ENCODE assay signal across 8 cellular contexts in genomic region chr7:43646603-43647313, GRCh38.
DNase-seq lines count a peak whose midpoint lies in the region; ATAC-seq and TF ChIP-seq lines count a peak whose summit lies in the region.

No MANE protein-coding gene starts in this region.

- peaks cover 86% of the 10 kb centered on the region for H3K4me1 Mint-ChIP-seq in endothelial cell (ENCODE audit: unreplicated experiment)
- H3K4me1 Mint-ChIP-seq in neural progenitor cell: peaks cover 65% of the 10 kb centered on the region

- peak overlapping the region; percentile 60 for H3K4me3 Mint-ChIP-seq in endothelial cell (ENCODE audit: unreplicated experiment)
- peak overlapping the region; percentile 72 for H3K4me3 Mint-ChIP-seq in neural progenitor cell

- no peaks in the 10 kb centered on the region for H3K79me2 ChIP-seq in OCI-LY1 (ENCODE audit: insufficient read depth, low read length)
- H3K79me2 ChIP-seq in neural progenitor cell (ENCODE audit: low read depth): peaks cover 36% of the 10 kb centered on the region

- TF ChIP-seq CTCF in OCI-LY1 (IDR thresholded peaks at IDR 0.05; ENCODE audit: low read length): no peak
- no peak for TF ChIP-seq CTCF in endothelial cell (IDR thresholded peaks at IDR 0.05; ENCODE audit: unreplicated experiment)
- TF ChIP-seq CTCF in neural progenitor cell (IDR thresholded peaks at IDR 0.05): no peak

- H3K9ac ChIP-seq in OCI-LY1 (ENCODE audit: low read length) (peak overlapping the region; percentile 65), neural progenitor cell (no peak overlapping the region)

- H3K4me3 ChIP-seq in OCI-LY1 (ENCODE audit: low read depth, low read length, poor library complexity, severe bottlenecking): peak overlapping the region; percentile 59
- no peak overlapping the region for H3K4me3 ChIP-seq in neural progenitor cell

- DNase-seq in DMS 273 treated with DMSO at 0.1 percent for 48 hours (lab: John Stamatoyannopoulos, UW) (peak; percentile 17), endothelial cell (ENCODE audit: low spot score) (no peak), neural progenitor cell (ENCODE audit: low spot score) (no peak), SIG-M5 treated with dmso at 0.1 percent for 504 hours (lab: John Stamatoyannopoulos, UW; ENCODE audit: unreplicated experiment) (no peak)
- no peak for DNase-seq in stimulated activated CD4-positive, alpha-beta T cell treated with anti-CD3 and anti-CD28 coated beads, Interleukin-12 subunit alpha, Interleukin-12 subunit beta, amount 100 ng/mL, for 4 hours
- no peak for DNase-seq in activated CD4-positive, alpha-beta T cell treated with anti-CD3 and anti-CD28 coated beads for 1 hour

- H3K4me1 ChIP-seq in OCI-LY1 (ENCODE audit: insufficient read depth, low read length, severe bottlenecking) (peaks cover 97% of the 10 kb centered on the region), neural progenitor cell (peaks cover 23% of the 10 kb centered on the region)

- H3K36me3 ChIP-seq in OCI-LY1 (ENCODE audit: insufficient read depth, low read length): peaks cover 49% of the 10 kb centered on the region
- H3K36me3 ChIP-seq in neural progenitor cell: no peaks in the 10 kb centered on the region

- H3F3A ChIP-seq in OCI-LY1 (ENCODE audit: insufficient read depth, low read length): peaks cover 27% of the 10 kb centered on the region
- H3F3A ChIP-seq in neural progenitor cell (ENCODE audit: low read depth): peaks cover 11% of the 10 kb centered on the region

- H3K9me2 ChIP-seq in OCI-LY1 (ENCODE audit: low read depth, low read length): no peaks in the 10 kb centered on the region

- no peaks in the 10 kb centered on the region for H4K20me1 ChIP-seq in OCI-LY1 (ENCODE audit: insufficient read depth, low read length)
- peaks cover 52% of the 10 kb centered on the region for H4K20me1 ChIP-seq in neural progenitor cell (ENCODE audit: low read depth)

- H3K36me3 Mint-ChIP-seq in endothelial cell (ENCODE audit: low read depth, unreplicated experiment) (peaks cover 18% of the 10 kb centered on the region), neural progenitor cell (peaks cover 34% of the 10 kb centered on the region)

- peak overlapping the region; percentile 98 for H3K27ac ChIP-seq in OCI-LY1 (ENCODE audit: low read depth, low read length, poor library complexity, severe bottlenecking)
- peak overlapping the region; percentile 77 for H3K27ac ChIP-seq in neural progenitor cell

- H3K9me3 ChIP-seq in OCI-LY1 (ENCODE audit: low read length) (no peaks in the 10 kb centered on the region), neural progenitor cell (ENCODE audit: low read depth) (no peaks in the 10 kb centered on the region)

- H2AFZ ChIP-seq in OCI-LY1 (ENCODE audit: low read length) (no peak overlapping the region), neural progenitor cell (replicated peaks) (no peak overlapping the region)

- no peak for ATAC-seq in HG03139 (IDR thresholded peaks at IDR 0.05; ENCODE audit: unreplicated experiment)

- no peaks in the 10 kb centered on the region for H3K9me3 Mint-ChIP-seq in endothelial cell (ENCODE audit: unreplicated experiment)
- no peaks in the 10 kb centered on the region for H3K9me3 Mint-ChIP-seq in neural progenitor cell

- H3K27ac Mint-ChIP-seq in endothelial cell (ENCODE audit: unreplicated experiment) (peak overlapping the region; percentile 92), neural progenitor cell (peak overlapping the region; percentile 96)

- peaks cover 12% of the 10 kb centered on the region for H3K27me3 Mint-ChIP-seq in endothelial cell (ENCODE audit: unreplicated experiment)
- peaks cover 9% of the 10 kb centered on the region for H3K27me3 Mint-ChIP-seq in neural progenitor cell (ENCODE audit: insufficient read depth, low read depth)

- H3K4me2 ChIP-seq in OCI-LY1 (ENCODE audit: low read length) (peak overlapping the region; percentile 81), neural progenitor cell (peak overlapping the region; percentile 41)

- no peaks in the 10 kb centered on the region for H3K27me3 ChIP-seq in OCI-LY1 (ENCODE audit: insufficient read depth, low read length)
- H3K27me3 ChIP-seq in neural progenitor cell: no peaks in the 10 kb centered on the region
